1 cellular context compared by ENCODE assay signal in the genomic region with DNA sequence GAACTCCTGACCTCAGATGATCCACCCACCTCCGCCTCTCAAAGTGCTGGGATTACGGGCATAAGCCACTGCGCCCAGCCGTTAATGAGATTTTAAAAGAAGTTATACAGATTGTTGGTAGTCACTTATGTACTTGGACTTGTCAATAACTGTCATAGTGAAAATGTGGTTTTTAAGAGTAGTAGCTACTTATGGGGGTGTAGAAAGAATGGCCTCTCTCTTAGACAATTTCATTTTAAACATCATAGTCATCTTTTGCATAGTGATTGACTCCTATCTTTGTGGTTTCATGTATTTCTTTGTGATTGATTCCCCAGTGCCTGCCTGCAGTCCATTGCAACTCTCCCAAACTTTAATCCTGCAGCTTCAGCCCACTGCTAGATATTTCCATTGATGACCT.
TF ChIP-seq lines count a peak whose summit lies in the region.

No MANE protein-coding gene starts in this region.

TF ChIP-seq in GM12878, 131 proteins besides CTCF, POLR2A, EP300 and RAD21:
- no peak for TF ChIP-seq NR2F1 (conservative IDR thresholded peaks at IDR 0.05)
- no peak for TF ChIP-seq SP1 (IDR thresholded peaks at IDR 0.05; ENCODE audit: low read depth, low read length)
- peak; percentile 43 for TF ChIP-seq RUNX3 (IDR thresholded peaks at IDR 0.05; ENCODE audit: low read length)
- TF ChIP-seq JUND (IDR thresholded peaks at IDR 0.05; ENCODE audit: low read depth, low read length), result no peak
